Comparison of ENCODE assay signal across 17 cellular contexts in the genomic region with DNA sequence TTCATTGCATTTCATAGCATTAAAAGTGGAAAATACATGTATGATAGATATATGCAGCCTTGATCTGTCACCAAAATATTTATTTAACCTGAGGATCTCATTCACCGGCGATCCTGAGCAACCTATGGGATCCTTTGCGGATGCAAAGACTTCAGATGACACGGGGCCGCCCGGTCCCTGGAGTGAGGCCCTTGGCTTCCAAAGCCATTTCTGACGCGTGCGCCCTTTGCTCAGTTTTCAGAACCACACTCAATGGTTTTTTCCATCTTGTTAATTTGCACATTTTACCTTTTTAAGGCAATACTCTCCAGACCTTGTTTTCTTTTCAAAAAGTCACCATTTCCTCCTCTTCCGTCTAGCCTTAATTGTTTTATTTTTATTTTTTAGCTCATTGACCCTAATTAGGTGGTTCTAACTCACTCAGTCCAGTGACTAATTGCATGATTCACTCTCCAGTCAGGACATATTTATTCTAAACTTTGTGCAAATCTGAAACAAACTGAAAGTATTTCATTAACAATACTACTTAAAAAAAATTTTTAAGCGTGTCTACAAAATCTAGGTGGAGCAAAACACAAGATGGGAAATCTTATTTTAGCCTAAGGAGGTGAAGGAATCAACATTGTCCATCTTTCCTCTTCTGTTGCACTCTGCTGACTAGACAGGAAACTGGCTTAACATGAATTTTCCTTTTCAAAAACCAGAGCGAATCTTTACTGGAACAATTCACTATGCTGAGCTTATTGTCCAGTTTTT. TPM values are rescaled to one million over a fixed set of nuclear protein-coding genes. Genes with fewer than 3 reads are reported as not detected.
DNase-seq lines count a peak whose midpoint lies in the region; ATAC-seq, FAIRE-seq and TF ChIP-seq lines count a peak whose summit lies in the region.
"Had no signal": no experiment of that assay in that cellular context is flagged by ENCODE, and none has a peak within 500 bp of the region (broad histone marks: within the 10 kb centered on the region; RNA-seq: fewer than 3 reads in every experiment).

No MANE protein-coding gene starts in this region.

- H3K4me3 ChIP-seq in astrocyte (ENCODE audit: insufficient read depth, low read depth, low read length) (peak overlapping the region; percentile 40), stomach smooth muscle (ENCODE audit: low read length in 2 of 2) (no peak overlapping the region)

- no peaks in the 10 kb centered on the region for H3K27me3 Mint-ChIP-seq in astrocyte (ENCODE audit: low read depth, unreplicated experiment)

- H3K9me3 Mint-ChIP-seq in astrocyte (ENCODE audit: unreplicated experiment), result peaks cover 2% of the 10 kb centered on the region

- FAIRE-seq in astrocyte (lab: Jason Lieb, UNC) (peak; percentile 76), GM12892 (lab: Jason Lieb, UNC) (no peak)
- FAIRE-seq: H1, TTC549 had no signal

- H3K36me3 Mint-ChIP-seq in astrocyte (ENCODE audit: low read depth, unreplicated experiment), result peaks cover 28% of the 10 kb centered on the region
- H3K36me3 Mint-ChIP-seq: stimulated activated memory B cell treated with anti-CD40 and anti-IgM and Interleukin-4, amounts not matched to agents 10 μg/mL and 1 μg/mL and 100 μg/mL, for 72 hours had no signal

- H3K27me3 ChIP-seq in astrocyte (ENCODE audit: insufficient read depth, low read length) (no peaks in the 10 kb centered on the region), stomach smooth muscle (ENCODE audit: control insufficient read depth in 1 of 2, insufficient read depth in 2 of 2, low read length in 2 of 2) (no peaks in the 10 kb centered on the region)

- ATAC-seq in GM19397 (IDR thresholded peaks at IDR 0.05; ENCODE audit: unreplicated experiment), result no peak
- ATAC-seq: stimulated activated memory B cell treated with anti-CD40 and anti-IgM and Interleukin-4, amounts not matched to agents 10 μg/mL and 1 μg/mL and 100 μg/mL, for 72 hours had no signal

- peak; percentile 28 for DNase-seq in HT1080 (ENCODE audit: low read depth)
- DNase-seq in astrocyte (ENCODE audit: low read depth), result peak; percentile 49
- peak; percentile 79 for DNase-seq in glomerular endothelial cell (ENCODE audit: extremely low read depth, low read depth, low spot score)
- no peak for DNase-seq in GM12892 (ENCODE audit: insufficient read length)
- DNase-seq in activated CD4-positive, alpha-beta T cell treated with anti-CD3 and anti-CD28 coated beads, Interleukin-2, amount 50 U/mL, for 48 hours, result no peak
- DNase-seq in activated CD4-positive, alpha-beta T cell treated with anti-CD3 and anti-CD28 coated beads, Interleukin-2, amount 50 U/mL, for 4 hours, result no peak
- DNase-seq: activated naive CD4-positive, alpha-beta T cell treated with anti-CD3 and anti-CD28 coated beads, Interleukin-2, amount 50 U/mL, for 16 hours; central memory CD4-positive, alpha-beta T cell; GDM1; NCI-H2029; NCI-H526 treated with DMSO at 0.1 percent for 48 hours; stimulated activated CD4-positive, alpha-beta T cell treated with anti-CD3 and anti-CD28 coated beads, Interleukin-2, amount 100 ng/mL, for 48 hours had no signal

- H4K20me1 ChIP-seq in astrocyte (ENCODE audit: insufficient read depth, low read length), result peaks cover 83% of the 10 kb centered on the region

- H3K27ac ChIP-seq in astrocyte (ENCODE audit: low read depth, low read length) (peak overlapping the region; percentile 68), stomach smooth muscle (ENCODE audit: low read length) (peak overlapping the region; percentile 3)

- no peaks in the 10 kb centered on the region for H3K36me3 ChIP-seq in astrocyte (ENCODE audit: insufficient read depth, low read length)
- no peaks in the 10 kb centered on the region for H3K36me3 ChIP-seq in stomach smooth muscle (ENCODE audit: control insufficient read depth in 2 of 2, insufficient read depth in 2 of 2, low read length in 2 of 2)

- TF ChIP-seq POLR2A in GM12892 (IDR thresholded peaks at IDR 0.05; ENCODE audit: low read depth, low read length), result no peak

- H2AFZ ChIP-seq in astrocyte (ENCODE audit: low read depth, low read length), result no peak overlapping the region

- no peaks in the 10 kb centered on the region for H3K9me3 ChIP-seq in astrocyte (ENCODE audit: insufficient read depth, low read depth, low read length)
- H3K9me3 ChIP-seq in stomach smooth muscle (ENCODE audit: control insufficient read depth in 2 of 2, low read length in 2 of 2), result no peaks in the 10 kb centered on the region

- H3K9ac ChIP-seq in astrocyte (ENCODE audit: low read length) (no peak overlapping the region), stomach smooth muscle (ENCODE audit: low read length in 2 of 2) (no peak overlapping the region)

- H3K4me1 Mint-ChIP-seq in astrocyte (ENCODE audit: low read depth, unreplicated experiment), result peaks cover 69% of the 10 kb centered on the region

- no peak overlapping the region for H3K4me3 Mint-ChIP-seq in astrocyte (ENCODE audit: unreplicated experiment)
- H3K4me3 Mint-ChIP-seq: stimulated activated memory B cell treated with anti-CD40 and anti-IgM and Interleukin-4, amounts not matched to agents 10 μg/mL and 1 μg/mL and 100 μg/mL, for 72 hours had no signal

- H3K4me2 ChIP-seq in astrocyte (ENCODE audit: low read length), result peak overlapping the region; percentile 71

- H3K27ac Mint-ChIP-seq in astrocyte (ENCODE audit: unreplicated experiment), result no peak overlapping the region
- H3K27ac Mint-ChIP-seq: stimulated activated memory B cell treated with anti-CD40 and anti-IgM and Interleukin-4, amounts not matched to agents 10 μg/mL and 1 μg/mL and 100 μg/mL, for 72 hours had no signal

- TF ChIP-seq CTCF in astrocyte (IDR thresholded peaks at IDR 0.05; ENCODE audit: insufficient read depth, low read depth, low read length), result no peak

- H3K4me1 ChIP-seq in astrocyte (ENCODE audit: insufficient read depth, low read length) (peaks cover 46% of the 10 kb centered on the region), stomach smooth muscle (ENCODE audit: control insufficient read depth, insufficient read depth, low read length) (peaks cover 50% of the 10 kb centered on the region)

- peaks cover 86% of the 10 kb centered on the region for H3K79me2 ChIP-seq in astrocyte (ENCODE audit: insufficient read depth, low read length)

RNA-seq across cellular contexts. Expression of a gene that starts 47.9 kb away (rescaled TPM):
- 146 and 150 TPM in 2 replicates for total RNA-seq in HT1080 (2014; rRNA removed; shearing (Covaris generic))
- polyA plus RNA-seq in HT1080 (2015; cell fraction: cytosol; rRNA removed), result 99.2 and 107 TPM in 2 replicates
- 764 and 863 TPM in 2 replicates for polyA plus RNA-seq in HT1080 (2015; cell fraction: nucleus; rRNA removed)
- 2,489 and 3,103 TPM in 2 replicates for total RNA-seq in astrocyte
- 2,241 and 4,558 TPM in 2 replicates for total RNA-seq in glomerular endothelial cell
- not detected for polyA plus RNA-seq in GM12892 (2012; ENCODE audit: missing spikeins)

RNA-seq across cellular contexts. Expression of a gene that starts 48.0 kb away (rescaled TPM):
- 219 and 244 TPM in 2 replicates for total RNA-seq in HT1080 (2014; rRNA removed; shearing (Covaris generic))
- 93.0 and 97.2 TPM in 2 replicates for polyA plus RNA-seq in HT1080 (2015; cell fraction: cytosol; rRNA removed)
- 1,050 and 1,175 TPM in 2 replicates for polyA plus RNA-seq in HT1080 (2015; cell fraction: nucleus; rRNA removed)
- 1,414 and 1,647 TPM in 2 replicates for total RNA-seq in astrocyte
- 1,851 and 3,750 TPM in 2 replicates for total RNA-seq in glomerular endothelial cell
- 0.32 TPM for polyA plus RNA-seq in GM12892 (2012; ENCODE audit: missing spikeins)

Comparison
In these comparisons a context has a peak if more than half of its experiments do, and no peak if none do; other contexts are left out.
1. DNase-seq: peak in HT1080 (single experiment), astrocyte (single experiment) and glomerular endothelial cell (single experiment); none in GM12892 (single experiment), activated CD4-positive, alpha-beta T cell treated with anti-CD3 and anti-CD28 coated beads, Interleukin-2, amount 50 U/mL, for 48 hours (0 of 2) and activated CD4-positive, alpha-beta T cell treated with anti-CD3 and anti-CD28 coated beads, Interleukin-2, amount 50 U/mL, for 4 hours (0 of 2).
2. RNA of a gene that starts 47.9 kb away (total RNA-seq): 2,241 to 4,558 TPM in glomerular endothelial cell and 2,489 to 3,103 TPM in astrocyte; 146 to 150 TPM in HT1080; every median in the first group is over 10 times any median in the second.